In genomic region chr7:24722386-24723177, GRCh38 we compare ENCODE assay signal across 9 cellular contexts. TPM values are rescaled to one million over a fixed set of nuclear protein-coding genes. Genes with fewer than 3 reads are reported as not detected.
DNase-seq lines count a peak whose midpoint lies in the region; ATAC-seq and TF ChIP-seq lines count a peak whose summit lies in the region.
"Had no signal": no experiment of that assay in that cellular context is flagged by ENCODE, and none has a peak within 500 bp of the region (broad histone marks: within the 10 kb centered on the region; RNA-seq: fewer than 3 reads in every experiment).

No MANE protein-coding gene starts in this region.

- no peak overlapping the region for H3K14ac ChIP-seq in mesenchymal stem cell (ENCODE audit: low read length in 2 of 2)

- H3K79me2 ChIP-seq in Loucy (ENCODE audit: insufficient read depth, low read length): no peaks in the 10 kb centered on the region

- no peak overlapping the region for H2BK12ac ChIP-seq in mesenchymal stem cell (ENCODE audit: low read length in 2 of 2)

- peaks cover 2% of the 10 kb centered on the region for H3K9me3 Mint-ChIP-seq in chondrocyte (ENCODE audit: low read depth)
- H3K9me3 Mint-ChIP-seq: activated T-helper 17 cell treated with anti-CD3 and anti-CD28 coated beads, Interleukin-2, amount 50 U/mL, for 72 hours had no signal

- DNase-seq in chondrocyte (ENCODE audit: low spot score) (no peak), mesenchymal stem cell (peak; percentile 47), posterior vena cava (ENCODE audit: low spot score) (no peak), NCI-H128 (lab: John Stamatoyannopoulos, UW; ENCODE audit: unreplicated experiment) (no peak), activated gamma-delta T cell (lab: John Stamatoyannopoulos, UW) (no peak)

- H3K4me3 Mint-ChIP-seq in chondrocyte (ENCODE audit: unreplicated experiment): no peak overlapping the region
- H3K4me3 Mint-ChIP-seq: activated T-helper 17 cell treated with anti-CD3 and anti-CD28 coated beads, Interleukin-2, amount 50 U/mL, for 72 hours had no signal

- no peak overlapping the region for H2AK5ac ChIP-seq in mesenchymal stem cell (ENCODE audit: low read length, severe bottlenecking)

- H3K36me3 Mint-ChIP-seq in chondrocyte (ENCODE audit: low read depth): peaks cover 2% of the 10 kb centered on the region

- no peaks in the 10 kb centered on the region for H3K9me3 ChIP-seq in Loucy (ENCODE audit: insufficient read depth, low read depth, low read length)
- no peaks in the 10 kb centered on the region for H3K9me3 ChIP-seq in mesenchymal stem cell (ENCODE audit: control insufficient read depth, low read length)

- peaks cover 6% of the 10 kb centered on the region for H3K4me1 Mint-ChIP-seq in chondrocyte (ENCODE audit: low read depth)
- H3K4me1 Mint-ChIP-seq: activated T-helper 17 cell treated with anti-CD3 and anti-CD28 coated beads, Interleukin-2, amount 50 U/mL, for 72 hours had no signal

- peaks cover 23% of the 10 kb centered on the region for H3K4me1 ChIP-seq in Loucy (ENCODE audit: insufficient read depth, low read length, poor library complexity, severe bottlenecking)
- peaks cover 7% of the 10 kb centered on the region for H3K4me1 ChIP-seq in mesenchymal stem cell (ENCODE audit: control insufficient read depth, insufficient read depth, low read depth, low read length)

- no peaks in the 10 kb centered on the region for H4K20me1 ChIP-seq in Loucy (ENCODE audit: insufficient read depth, low read length, poor library complexity, severe bottlenecking)

- H3K23ac ChIP-seq in mesenchymal stem cell (ENCODE audit: low read length in 2 of 2): no peak overlapping the region

- no peaks in the 10 kb centered on the region for H3F3A ChIP-seq in Loucy (ENCODE audit: low read depth)

- H3K27ac Mint-ChIP-seq in chondrocyte (ENCODE audit: unreplicated experiment): no peak overlapping the region
- H3K27ac Mint-ChIP-seq: activated T-helper 17 cell treated with anti-CD3 and anti-CD28 coated beads, Interleukin-2, amount 50 U/mL, for 72 hours had no signal

- H3K4me2 ChIP-seq in Loucy (ENCODE audit: low read depth, low read length, poor library complexity, severe bottlenecking) (no peak overlapping the region), mesenchymal stem cell (ENCODE audit: low read length, poor library complexity, severe bottlenecking) (no peak overlapping the region)

- H3K18ac ChIP-seq in mesenchymal stem cell (ENCODE audit: low read depth in 1 of 2, low read length in 2 of 2): no peak overlapping the region

- no peaks in the 10 kb centered on the region for H3K27me3 Mint-ChIP-seq in chondrocyte (ENCODE audit: low read depth)

- no peak overlapping the region for H2BK15ac ChIP-seq in mesenchymal stem cell (ENCODE audit: low read depth, poor library complexity, severe bottlenecking)

- no peak for ATAC-seq in HG03565 (IDR thresholded peaks at IDR 0.05; ENCODE audit: unreplicated experiment)
- ATAC-seq: activated T-helper 17 cell treated with anti-CD3 and anti-CD28 coated beads, Interleukin-2, amount 50 U/mL, for 72 hours had no signal

- H3K4me3 ChIP-seq in Loucy (ENCODE audit: low read length, poor library complexity, severe bottlenecking) (no peak overlapping the region), mesenchymal stem cell (ENCODE audit: insufficient read depth in 1 of 2, low read depth in 1 of 2, low read length in 2 of 2) (no peak overlapping the region)

- intact Hi-C loops in posterior vena cava (cut with DNase I): no loop called here

- H3K9ac ChIP-seq in Loucy (ENCODE audit: low read depth, low read length, poor library complexity, severe bottlenecking): no peak overlapping the region
- no peak overlapping the region for H3K9ac ChIP-seq in mesenchymal stem cell (ENCODE audit: low read length)

- H3K27me3 ChIP-seq in Loucy (ENCODE audit: insufficient read depth, low read length, poor library complexity, severe bottlenecking): no peaks in the 10 kb centered on the region
- H3K27me3 ChIP-seq in mesenchymal stem cell (ENCODE audit: control insufficient read depth in 1 of 2, insufficient read depth in 1 of 2, low read length in 2 of 2): no peaks in the 10 kb centered on the region

- 85% methylated on average over 19 of the region's 19 CpGs for WGBS in mesenchymal stem cell

- no peak overlapping the region for H3K4ac ChIP-seq in mesenchymal stem cell (ENCODE audit: low read depth in 1 of 2, low read length in 2 of 2)

- H3K27ac ChIP-seq in C4-2B (no peak overlapping the region), mesenchymal stem cell (ENCODE audit: low read length, poor library complexity, severe bottlenecking) (no peak overlapping the region)

- no peak overlapping the region for H4K8ac ChIP-seq in mesenchymal stem cell (ENCODE audit: low read length)

- peak; percentile 62 for TF ChIP-seq CTCF in C4-2B (conservative IDR thresholded peaks at IDR 0.05)
- TF ChIP-seq CTCF in Loucy (conservative IDR thresholded peaks at IDR 0.05; ENCODE audit: low read length): peak; percentile 16; the same call in 1 of the 2 replicates
- peak; percentile 80 for TF ChIP-seq CTCF in chondrocyte (IDR thresholded peaks at IDR 0.05)

- H2AFZ ChIP-seq in Loucy (ENCODE audit: low read length) (no peak overlapping the region), mesenchymal stem cell (ENCODE audit: low read depth, low read length) (no peak overlapping the region)

- H3K36me3 ChIP-seq in Loucy (ENCODE audit: insufficient read depth, low read length) (no peaks in the 10 kb centered on the region), mesenchymal stem cell (ENCODE audit: control insufficient read depth in 1 of 2, insufficient read depth in 2 of 2, low read depth in 1 of 2, low read length in 2 of 2) (peaks cover 16 to 24% of the 10 kb centered on the region in 2 experiments)

- H2BK5ac ChIP-seq in mesenchymal stem cell (ENCODE audit: low read depth, low read length, poor library complexity, severe bottlenecking): no peak overlapping the region

- H3K9me2 ChIP-seq in Loucy (replicated peaks; ENCODE audit: low read depth, low read length): no peaks in the 10 kb centered on the region

- H4K91ac ChIP-seq in mesenchymal stem cell (ENCODE audit: low read length): no peak overlapping the region

- H2BK120ac ChIP-seq in mesenchymal stem cell (ENCODE audit: low read depth, low read length): no peak overlapping the region

- peaks cover 44% of the 10 kb centered on the region for H3K79me1 ChIP-seq in mesenchymal stem cell (replicated peaks; ENCODE audit: low read length, poor library complexity, severe bottlenecking)

RNA-seq across cellular contexts. Expression of gene GSDME, which starts 34.7 kb away (rescaled TPM):
- total RNA-seq in chondrocyte: 19.8 to 23.9 TPM (median 23.6 TPM) in 3 replicates
- 21.3 TPM for polyA plus RNA-seq in mesenchymal stem cell (2013, experiment 1 of 2)
- 21.1 TPM for polyA plus RNA-seq in mesenchymal stem cell (2013, experiment 2 of 2)
- total RNA-seq in posterior vena cava: 10 to 100 TPM; 33.4 to 43.5 TPM

Comparison
In these comparisons a context has a peak if more than half of its experiments do, and no peak if none do; other contexts are left out.
1. CTCF ChIP-seq: peak in every context shown above with its lines; median percentile 80 in chondrocyte; 62 in C4-2B; 16 in Loucy.